Comparison of ENCODE assay signal across 1 cellular context in the genomic region with DNA sequence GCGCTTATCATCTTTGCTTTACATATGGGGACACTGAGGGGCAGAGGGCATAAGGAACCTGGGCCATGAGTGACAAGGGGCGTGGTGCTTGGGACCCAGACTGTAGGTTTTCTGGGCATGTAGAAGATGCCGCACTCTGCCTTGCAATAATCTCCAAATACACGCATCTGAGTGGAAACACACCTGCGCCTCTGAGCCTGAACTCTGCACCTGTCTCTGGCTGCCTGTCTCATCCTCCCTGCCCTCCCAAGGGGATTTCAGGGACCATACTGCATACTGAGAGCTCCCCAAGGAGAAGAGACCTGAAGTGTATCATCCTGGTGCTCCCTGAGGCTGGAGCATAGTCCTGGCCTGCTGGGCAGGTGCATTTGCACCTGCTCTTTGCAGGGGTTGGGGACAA.
TF ChIP-seq lines count a peak whose summit lies in the region.

No MANE protein-coding gene starts in this region.

TF ChIP-seq in H1, 55 proteins besides CTCF, POLR2A, EP300 and RAD21:
- no peak for TF ChIP-seq SP2 (IDR thresholded peaks at IDR 0.05; ENCODE audit: low read length)
- TF ChIP-seq ZNF274 (IDR thresholded peaks at IDR 0.05; ENCODE audit: borderline replicate concordance, extremely low read depth, low read length) = no peak
- no peak for TF ChIP-seq PHF8 (conservative IDR thresholded peaks at IDR 0.05; ENCODE audit: low read depth, low read length)
- TF ChIP-seq, protein P1, sequence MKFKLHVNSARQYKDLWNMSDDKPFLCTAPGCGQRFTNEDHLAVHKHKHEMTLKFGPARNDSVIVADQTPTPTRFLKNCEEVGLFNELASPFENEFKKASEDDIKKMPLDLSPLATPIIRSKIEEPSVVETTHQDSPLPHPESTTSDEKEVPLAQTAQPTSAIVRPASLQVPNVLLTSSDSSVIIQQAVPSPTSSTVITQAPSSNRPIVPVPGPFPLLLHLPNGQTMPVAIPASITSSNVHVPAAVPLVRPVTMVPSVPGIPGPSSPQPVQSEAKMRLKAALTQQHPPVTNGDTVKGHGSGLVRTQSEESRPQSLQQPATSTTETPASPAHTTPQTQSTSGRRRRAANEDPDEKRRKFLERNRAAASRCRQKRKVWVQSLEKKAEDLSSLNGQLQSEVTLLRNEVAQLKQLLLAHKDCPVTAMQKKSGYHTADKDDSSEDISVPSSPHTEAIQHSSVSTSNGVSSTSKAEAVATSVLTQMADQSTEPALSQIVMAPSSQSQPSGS (IDR thresholded peaks at IDR 0.05; ENCODE audit: low read length) = no peak
- TF ChIP-seq NANOG (IDR thresholded peaks at IDR 0.05; ENCODE audit: insufficient read depth, low read depth, low read length, poor library complexity, severe bottlenecking) = no peak
- no peak for TF ChIP-seq CHD1 (IDR thresholded peaks at IDR 0.05; ENCODE audit: low read depth, low read length)
- no peak for TF ChIP-seq NRF1 (IDR thresholded peaks at IDR 0.05; ENCODE audit: low read depth, low read length)
- TF ChIP-seq CBX5 (IDR thresholded peaks at IDR 0.05; ENCODE audit: low read depth, low read length) = no peak
- TF ChIP-seq SP4 (IDR thresholded peaks at IDR 0.05; ENCODE audit: low read length) = no peak
- TF ChIP-seq RFX5 (IDR thresholded peaks at IDR 0.05; ENCODE audit: borderline replicate concordance, low read depth, low read length) = no peak
- no peak for TF ChIP-seq TCF12 (IDR thresholded peaks at IDR 0.05; ENCODE audit: low read depth, low read length)
- no peak for TF ChIP-seq JUND (IDR thresholded peaks at IDR 0.05; ENCODE audit: low read length)
- TF ChIP-seq POLR2AphosphoS5 (IDR thresholded peaks at IDR 0.05; ENCODE audit: low read depth, low read length) = no peak
- no peak for TF ChIP-seq RNF2 (IDR thresholded peaks at IDR 0.05; ENCODE audit: borderline replicate concordance, low read depth, low read length, missing control alignments, poor library complexity, severe bottlenecking)
- no peak for TF ChIP-seq SP1 (IDR thresholded peaks at IDR 0.05; ENCODE audit: low read depth, low read length)
- TF ChIP-seq, protein P2, sequence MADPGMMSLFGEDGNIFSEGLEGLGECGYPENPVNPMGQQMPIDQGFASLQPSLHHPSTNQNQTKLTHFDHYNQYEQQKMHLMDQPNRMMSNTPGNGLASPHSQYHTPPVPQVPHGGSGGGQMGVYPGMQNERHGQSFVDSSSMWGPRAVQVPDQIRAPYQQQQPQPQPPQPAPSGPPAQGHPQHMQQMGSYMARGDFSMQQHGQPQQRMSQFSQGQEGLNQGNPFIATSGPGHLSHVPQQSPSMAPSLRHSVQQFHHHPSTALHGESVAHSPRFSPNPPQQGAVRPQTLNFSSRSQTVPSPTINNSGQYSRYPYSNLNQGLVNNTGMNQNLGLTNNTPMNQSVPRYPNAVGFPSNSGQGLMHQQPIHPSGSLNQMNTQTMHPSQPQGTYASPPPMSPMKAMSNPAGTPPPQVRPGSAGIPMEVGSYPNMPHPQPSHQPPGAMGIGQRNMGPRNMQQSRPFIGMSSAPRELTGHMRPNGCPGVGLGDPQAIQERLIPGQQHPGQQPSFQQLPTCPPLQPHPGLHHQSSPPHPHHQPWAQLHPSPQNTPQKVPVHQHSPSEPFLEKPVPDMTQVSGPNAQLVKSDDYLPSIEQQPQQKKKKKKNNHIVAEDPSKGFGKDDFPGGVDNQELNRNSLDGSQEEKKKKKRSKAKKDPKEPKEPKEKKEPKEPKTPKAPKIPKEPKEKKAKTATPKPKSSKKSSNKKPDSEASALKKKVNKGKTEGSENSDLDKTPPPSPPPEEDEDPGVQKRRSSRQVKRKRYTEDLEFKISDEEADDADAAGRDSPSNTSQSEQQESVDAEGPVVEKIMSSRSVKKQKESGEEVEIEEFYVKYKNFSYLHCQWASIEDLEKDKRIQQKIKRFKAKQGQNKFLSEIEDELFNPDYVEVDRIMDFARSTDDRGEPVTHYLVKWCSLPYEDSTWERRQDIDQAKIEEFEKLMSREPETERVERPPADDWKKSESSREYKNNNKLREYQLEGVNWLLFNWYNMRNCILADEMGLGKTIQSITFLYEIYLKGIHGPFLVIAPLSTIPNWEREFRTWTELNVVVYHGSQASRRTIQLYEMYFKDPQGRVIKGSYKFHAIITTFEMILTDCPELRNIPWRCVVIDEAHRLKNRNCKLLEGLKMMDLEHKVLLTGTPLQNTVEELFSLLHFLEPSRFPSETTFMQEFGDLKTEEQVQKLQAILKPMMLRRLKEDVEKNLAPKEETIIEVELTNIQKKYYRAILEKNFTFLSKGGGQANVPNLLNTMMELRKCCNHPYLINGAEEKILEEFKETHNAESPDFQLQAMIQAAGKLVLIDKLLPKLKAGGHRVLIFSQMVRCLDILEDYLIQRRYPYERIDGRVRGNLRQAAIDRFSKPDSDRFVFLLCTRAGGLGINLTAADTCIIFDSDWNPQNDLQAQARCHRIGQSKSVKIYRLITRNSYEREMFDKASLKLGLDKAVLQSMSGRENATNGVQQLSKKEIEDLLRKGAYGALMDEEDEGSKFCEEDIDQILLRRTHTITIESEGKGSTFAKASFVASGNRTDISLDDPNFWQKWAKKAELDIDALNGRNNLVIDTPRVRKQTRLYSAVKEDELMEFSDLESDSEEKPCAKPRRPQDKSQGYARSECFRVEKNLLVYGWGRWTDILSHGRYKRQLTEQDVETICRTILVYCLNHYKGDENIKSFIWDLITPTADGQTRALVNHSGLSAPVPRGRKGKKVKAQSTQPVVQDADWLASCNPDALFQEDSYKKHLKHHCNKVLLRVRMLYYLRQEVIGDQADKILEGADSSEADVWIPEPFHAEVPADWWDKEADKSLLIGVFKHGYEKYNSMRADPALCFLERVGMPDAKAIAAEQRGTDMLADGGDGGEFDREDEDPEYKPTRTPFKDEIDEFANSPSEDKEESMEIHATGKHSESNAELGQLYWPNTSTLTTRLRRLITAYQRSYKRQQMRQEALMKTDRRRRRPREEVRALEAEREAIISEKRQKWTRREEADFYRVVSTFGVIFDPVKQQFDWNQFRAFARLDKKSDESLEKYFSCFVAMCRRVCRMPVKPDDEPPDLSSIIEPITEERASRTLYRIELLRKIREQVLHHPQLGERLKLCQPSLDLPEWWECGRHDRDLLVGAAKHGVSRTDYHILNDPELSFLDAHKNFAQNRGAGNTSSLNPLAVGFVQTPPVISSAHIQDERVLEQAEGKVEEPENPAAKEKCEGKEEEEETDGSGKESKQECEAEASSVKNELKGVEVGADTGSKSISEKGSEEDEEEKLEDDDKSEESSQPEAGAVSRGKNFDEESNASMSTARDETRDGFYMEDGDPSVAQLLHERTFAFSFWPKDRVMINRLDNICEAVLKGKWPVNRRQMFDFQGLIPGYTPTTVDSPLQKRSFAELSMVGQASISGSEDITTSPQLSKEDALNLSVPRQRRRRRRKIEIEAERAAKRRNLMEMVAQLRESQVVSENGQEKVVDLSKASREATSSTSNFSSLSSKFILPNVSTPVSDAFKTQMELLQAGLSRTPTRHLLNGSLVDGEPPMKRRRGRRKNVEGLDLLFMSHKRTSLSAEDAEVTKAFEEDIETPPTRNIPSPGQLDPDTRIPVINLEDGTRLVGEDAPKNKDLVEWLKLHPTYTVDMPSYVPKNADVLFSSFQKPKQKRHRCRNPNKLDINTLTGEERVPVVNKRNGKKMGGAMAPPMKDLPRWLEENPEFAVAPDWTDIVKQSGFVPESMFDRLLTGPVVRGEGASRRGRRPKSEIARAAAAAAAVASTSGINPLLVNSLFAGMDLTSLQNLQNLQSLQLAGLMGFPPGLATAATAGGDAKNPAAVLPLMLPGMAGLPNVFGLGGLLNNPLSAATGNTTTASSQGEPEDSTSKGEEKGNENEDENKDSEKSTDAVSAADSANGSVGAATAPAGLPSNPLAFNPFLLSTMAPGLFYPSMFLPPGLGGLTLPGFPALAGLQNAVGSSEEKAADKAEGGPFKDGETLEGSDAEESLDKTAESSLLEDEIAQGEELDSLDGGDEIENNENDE (IDR thresholded peaks at IDR 0.05; ENCODE audit: insufficient replicate concordance, low read length) = no peak
- TF ChIP-seq ASH2L (IDR thresholded peaks at IDR 0.05; ENCODE audit: low read length) = no peak
- TF ChIP-seq TEAD4 (IDR thresholded peaks at IDR 0.05; ENCODE audit: low read depth, low read length) = no peak
- no peak for TF ChIP-seq GTF2F1 (IDR thresholded peaks at IDR 0.05; ENCODE audit: borderline replicate concordance, low read depth, low read length)
- no peak for TF ChIP-seq SAP30 (IDR thresholded peaks at IDR 0.05; ENCODE audit: insufficient read depth, insufficient replicate concordance, low read length)
